In the genomic region with DNA sequence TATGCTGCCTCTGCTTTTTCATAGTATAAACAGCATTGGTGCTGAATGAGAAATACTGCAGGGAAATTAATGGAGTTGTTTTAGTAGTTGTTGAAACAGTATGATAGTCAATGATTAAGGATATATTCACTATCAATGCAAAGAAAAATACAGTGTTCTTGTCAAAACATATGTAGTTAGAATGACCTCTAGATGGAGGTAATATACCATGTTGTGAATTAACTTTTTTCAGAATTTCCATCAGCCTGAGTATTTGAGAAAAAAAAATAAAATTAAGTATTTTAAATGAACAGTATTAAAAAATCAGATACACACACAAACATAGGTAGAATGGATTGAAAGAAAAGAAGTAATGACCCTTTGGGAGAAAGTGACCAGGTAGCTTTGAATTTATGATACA, we compare ENCODE assay signal across 1 cellular context.
TF ChIP-seq lines count a peak whose summit lies in the region.

No MANE protein-coding gene starts in this region.

TF ChIP-seq in WTC11, 78 proteins besides CTCF, POLR2A, EP300 and RAD21 (continued from another document):
- TF ChIP-seq, protein P1, sequence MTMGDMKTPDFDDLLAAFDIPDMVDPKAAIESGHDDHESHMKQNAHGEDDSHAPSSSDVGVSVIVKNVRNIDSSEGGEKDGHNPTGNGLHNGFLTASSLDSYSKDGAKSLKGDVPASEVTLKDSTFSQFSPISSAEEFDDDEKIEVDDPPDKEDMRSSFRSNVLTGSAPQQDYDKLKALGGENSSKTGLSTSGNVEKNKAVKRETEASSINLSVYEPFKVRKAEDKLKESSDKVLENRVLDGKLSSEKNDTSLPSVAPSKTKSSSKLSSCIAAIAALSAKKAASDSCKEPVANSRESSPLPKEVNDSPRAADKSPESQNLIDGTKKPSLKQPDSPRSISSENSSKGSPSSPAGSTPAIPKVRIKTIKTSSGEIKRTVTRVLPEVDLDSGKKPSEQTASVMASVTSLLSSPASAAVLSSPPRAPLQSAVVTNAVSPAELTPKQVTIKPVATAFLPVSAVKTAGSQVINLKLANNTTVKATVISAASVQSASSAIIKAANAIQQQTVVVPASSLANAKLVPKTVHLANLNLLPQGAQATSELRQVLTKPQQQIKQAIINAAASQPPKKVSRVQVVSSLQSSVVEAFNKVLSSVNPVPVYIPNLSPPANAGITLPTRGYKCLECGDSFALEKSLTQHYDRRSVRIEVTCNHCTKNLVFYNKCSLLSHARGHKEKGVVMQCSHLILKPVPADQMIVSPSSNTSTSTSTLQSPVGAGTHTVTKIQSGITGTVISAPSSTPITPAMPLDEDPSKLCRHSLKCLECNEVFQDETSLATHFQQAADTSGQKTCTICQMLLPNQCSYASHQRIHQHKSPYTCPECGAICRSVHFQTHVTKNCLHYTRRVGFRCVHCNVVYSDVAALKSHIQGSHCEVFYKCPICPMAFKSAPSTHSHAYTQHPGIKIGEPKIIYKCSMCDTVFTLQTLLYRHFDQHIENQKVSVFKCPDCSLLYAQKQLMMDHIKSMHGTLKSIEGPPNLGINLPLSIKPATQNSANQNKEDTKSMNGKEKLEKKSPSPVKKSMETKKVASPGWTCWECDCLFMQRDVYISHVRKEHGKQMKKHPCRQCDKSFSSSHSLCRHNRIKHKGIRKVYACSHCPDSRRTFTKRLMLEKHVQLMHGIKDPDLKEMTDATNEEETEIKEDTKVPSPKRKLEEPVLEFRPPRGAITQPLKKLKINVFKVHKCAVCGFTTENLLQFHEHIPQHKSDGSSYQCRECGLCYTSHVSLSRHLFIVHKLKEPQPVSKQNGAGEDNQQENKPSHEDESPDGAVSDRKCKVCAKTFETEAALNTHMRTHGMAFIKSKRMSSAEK (CRISPR knock-in tag; IDR thresholded peaks at IDR 0.05; ENCODE audit: borderline replicate concordance), result no peak
